15 cellular contexts compared by ENCODE assay signal in genomic region chr9:131051592-131052517, GRCh38. TPM values are rescaled to one million over a fixed set of nuclear protein-coding genes. Genes with fewer than 3 reads are reported as not detected.
DNase-seq lines count a peak whose midpoint lies in the region; ATAC-seq and TF ChIP-seq lines count a peak whose summit lies in the region.
"Had no signal": no experiment of that assay in that cellular context is flagged by ENCODE, and none has a peak within 500 bp of the region (broad histone marks: within the 10 kb centered on the region; RNA-seq: fewer than 3 reads in every experiment).

No MANE protein-coding gene starts in this region.

- H3K4me1 ChIP-seq in body of pancreas = no peaks in the 10 kb centered on the region

- TF ChIP-seq CTCF in brain microvascular endothelial cell (IDR thresholded peaks at IDR 0.05; ENCODE audit: low read depth, low read length, missing control alignments) (no peak), body of pancreas (IDR thresholded peaks at IDR 0.05) (no peak)

- peak; percentile 35 for DNase-seq in DMS53 (lab: John Stamatoyannopoulos, UW)
- no peak for DNase-seq in DMS53 treated with DMSO at 0.1 percent for 48 hours (lab: John Stamatoyannopoulos, UW; ENCODE audit: unreplicated experiment)
- no peak for DNase-seq in brain microvascular endothelial cell
- peak; percentile 38 for DNase-seq in kidney tubule cell (ENCODE audit: low spot score)
- DNase-seq in posterior vena cava (ENCODE audit: low spot score) = peak; percentile 51
- DNase-seq in cerebellar cortex (ENCODE audit: low spot score) = no peak
- DNase-seq in body of pancreas = no peak
- DNase-seq in T1000 (lab: John Stamatoyannopoulos, UW) = no peak
- DNase-seq: CD8-positive, alpha-beta T cell; COR-L47; DMS153; GF-D8; GOT3; H9 had no signal

- no peaks in the 10 kb centered on the region for H3K36me3 ChIP-seq in brain microvascular endothelial cell (replicated peaks)
- no peaks in the 10 kb centered on the region for H3K36me3 ChIP-seq in body of pancreas (replicated peaks in 1 of 2; ENCODE audit: insufficient read depth in 1 of 2, low read depth in 2 of 2)

- H3K27ac ChIP-seq in brain microvascular endothelial cell = peak overlapping the region; percentile 25
- H3K27ac ChIP-seq in body of pancreas = no peak overlapping the region
- H3K27ac ChIP-seq: 22Rv1 had no signal

- ATAC-seq in body of pancreas = no peak
- ATAC-seq: CD8-positive, alpha-beta T cell had no signal

- in situ Hi-C loops in brain microvascular endothelial cell (cut with HindIII; ENCODE audit: low pct_ligation_motif_present, low sequenced_read_pairs) = no loop called here

- no peak overlapping the region for H3K4me3 ChIP-seq in brain microvascular endothelial cell (ENCODE audit: low read depth, low read length)
- H3K4me3 ChIP-seq in body of pancreas = no peak overlapping the region

- TF ChIP-seq POLR2A in body of pancreas (IDR thresholded peaks at IDR 0.05) = no peak

- no peaks in the 10 kb centered on the region for H3K9me3 ChIP-seq in body of pancreas

- intact Hi-C loops in posterior vena cava (cut with DNase I) (loop anchor here in 1 of 2 donors (5.0 kb wide), 1 partner anchor 40 kb away; no protein-coding TSS in a partner anchor), body of pancreas (cut with DNase I) (no loop called here)

- H3K27me3 ChIP-seq in brain microvascular endothelial cell (replicated peaks) (peaks cover 37% of the 10 kb centered on the region), body of pancreas (no peaks in the 10 kb centered on the region)

- 55 to 62% methylated on average over 20 to 25 of the region's 25 CpGs for WGBS in body of pancreas, 2 donors

RNA-seq across cellular contexts. Expression of gene LAMC3, which starts 42.9 kb away (rescaled TPM):
- total RNA-seq in posterior vena cava = under 1 TPM in 1 of 2 donors, not detected in 1; 0.29 TPM
- total RNA-seq in body of pancreas = 10 to 100 TPM in 1 of 2 donors, 1 to 10 TPM in 1; 3.9 to 16.8 TPM

RNA-seq across cellular contexts. Expression of gene AIF1L, which starts 44.5 kb away (rescaled TPM):
- total RNA-seq in posterior vena cava (10 to 100 TPM; 27.3 to 31.2 TPM), body of pancreas (10 to 100 TPM in 1 of 2 donors, 1 to 10 TPM in 1; 4.9 to 11.5 TPM)
- total RNA-seq: CD8-positive, alpha-beta T cell had no signal

Comparison
In these comparisons a context has a peak if more than half of its experiments do, and no peak if none do; other contexts are left out.
1. DNase-seq: peak in DMS53 (single experiment), kidney tubule cell (single experiment) and posterior vena cava (single experiment); none in DMS53 treated with DMSO at 0.1 percent for 48 hours (single experiment), brain microvascular endothelial cell (single experiment), cerebellar cortex (single experiment), body of pancreas (0 of 4) and T1000 (single experiment).